In genomic region chr3:196355668-196356067, GRCh38 we compare ENCODE assay signal across 32 cellular contexts. TPM values are rescaled to one million over a fixed set of nuclear protein-coding genes. Genes with fewer than 3 reads are reported as not detected.
"Had no signal": no experiment of that assay in that cellular context is flagged by ENCODE, and none has a peak within 500 bp of the region (broad histone marks: within the 10 kb centered on the region; RNA-seq: fewer than 3 reads in every experiment).

No MANE protein-coding gene starts in this region.

- H3K27me3 ChIP-seq: left lung, pancreas, sigmoid colon, tibial nerve, uterus had no signal

- H3K4me3 ChIP-seq: left lung, lower lobe of right lung, pancreas, prostate gland, sigmoid colon, tibial nerve, uterus had no signal

- H3K4me1 Mint-ChIP-seq: nephron; neural crest cell; stimulated activated memory B cell treated with anti-CD40 and anti-IgM and Interleukin-4, amounts not matched to agents 10 μg/mL and 1 μg/mL and 100 μg/mL, for 72 hours had no signal

- H3K27ac Mint-ChIP-seq: naive thymus-derived CD8-positive, alpha-beta T cell; nephron; stimulated activated memory B cell treated with anti-CD40 and anti-IgM and Interleukin-4, amounts not matched to agents 10 μg/mL and 1 μg/mL and 100 μg/mL, for 72 hours; stimulated activated naive CD8-positive, alpha-beta T cell treated with anti-CD3 and anti-CD28 coated beads, Interleukin-15, amount 100 ng/mL, for 72 hours; type B pancreatic cell had no signal

- H3K27ac ChIP-seq: left lung, lower lobe of right lung, pancreas, prostate gland, sigmoid colon, tibial nerve, uterus had no signal

- DNase-seq: hypothalamus; immature natural killer cell; kidney; left colon; left lung; lower lobe of right lung; mammary epithelial cell; mesenchymal stem cell; naive thymus-derived CD8-positive, alpha-beta T cell; nucleus accumbens; pancreas; posterior cingulate gyrus; retina; right cardiac atrium; sigmoid colon; small intestine; stimulated activated CD4-positive, alpha-beta T cell treated with anti-CD3 and anti-CD28 coated beads, Interleukin-1b, Interleukin-23, amount 100 ng/mL, for 48 hours; stimulated activated CD4-positive, alpha-beta T cell treated with anti-CD3 and anti-CD28 coated beads, Interleukin-2, amount 100 ng/mL, for 48 hours; stimulated activated CD4-positive, alpha-beta T cell treated with anti-CD3 and anti-CD28 coated beads, Interleukin-4, amount 100 ng/mL, for 4 hours; stimulated activated CD8-positive, alpha-beta memory T cell treated with anti-CD3 and anti-CD28 coated beads, Interleukin-4, amount 100 ng/mL, for 48 hours; stimulated activated naive CD4-positive, alpha-beta T cell treated with Interleukin-2 at 50 U/mL for 16 hours; stimulated activated naive CD8-positive, alpha-beta T cell treated with anti-CD3 and anti-CD28 coated beads, Interleukin-15, amount 100 ng/mL, for 72 hours; substantia nigra; uterus had no signal

- H3K4me3 Mint-ChIP-seq: immature natural killer cell; naive thymus-derived CD8-positive, alpha-beta T cell; nephron; neural crest cell; stimulated activated memory B cell treated with anti-CD40 and anti-IgM and Interleukin-4, amounts not matched to agents 10 μg/mL and 1 μg/mL and 100 μg/mL, for 72 hours; stimulated activated naive CD8-positive, alpha-beta T cell treated with anti-CD3 and anti-CD28 coated beads, Interleukin-15, amount 100 ng/mL, for 72 hours; type B pancreatic cell had no signal

- H3K4me1 ChIP-seq: left lung, lower lobe of right lung, pancreas, prostate gland, sigmoid colon, uterus had no signal

- H3K36me3 ChIP-seq: uterus had no signal

- ATAC-seq: left colon; left lung; lower lobe of right lung; naive thymus-derived CD8-positive, alpha-beta T cell; pancreas; right cardiac atrium; stimulated activated memory B cell treated with anti-CD40 and anti-IgM and Interleukin-4, amounts not matched to agents 10 μg/mL and 1 μg/mL and 100 μg/mL, for 72 hours; stimulated activated naive CD8-positive, alpha-beta T cell treated with anti-CD3 and anti-CD28 coated beads, Interleukin-15, amount 100 ng/mL, for 72 hours had no signal

- H3K27me3 Mint-ChIP-seq: naive thymus-derived CD8-positive, alpha-beta T cell; stimulated activated memory B cell treated with anti-CD40 and anti-IgM and Interleukin-4, amounts not matched to agents 10 μg/mL and 1 μg/mL and 100 μg/mL, for 72 hours; stimulated activated naive CD8-positive, alpha-beta T cell treated with anti-CD3 and anti-CD28 coated beads, Interleukin-15, amount 100 ng/mL, for 72 hours; type B pancreatic cell had no signal

- FAIRE-seq: islet of Langerhans, kidney, pancreas, small intestine had no signal

- H3K9me3 ChIP-seq: left lung, lower lobe of right lung, pancreas, prostate gland, sigmoid colon, tibial nerve, uterus had no signal

- H3K9me3 Mint-ChIP-seq: immature natural killer cell; naive thymus-derived CD8-positive, alpha-beta T cell; nephron; neural crest cell; stimulated activated memory B cell treated with anti-CD40 and anti-IgM and Interleukin-4, amounts not matched to agents 10 μg/mL and 1 μg/mL and 100 μg/mL, for 72 hours; stimulated activated naive CD8-positive, alpha-beta T cell treated with anti-CD3 and anti-CD28 coated beads, Interleukin-15, amount 100 ng/mL, for 72 hours; type B pancreatic cell had no signal

RNA-seq across cellular contexts. Expression of gene TM4SF19, which starts 17.5 kb away (rescaled TPM):
- polyA plus RNA-seq: liver, right cardiac atrium, sigmoid colon, small intestine had no signal
